Comparison of ENCODE assay signal across 24 cellular contexts in the genomic region with DNA sequence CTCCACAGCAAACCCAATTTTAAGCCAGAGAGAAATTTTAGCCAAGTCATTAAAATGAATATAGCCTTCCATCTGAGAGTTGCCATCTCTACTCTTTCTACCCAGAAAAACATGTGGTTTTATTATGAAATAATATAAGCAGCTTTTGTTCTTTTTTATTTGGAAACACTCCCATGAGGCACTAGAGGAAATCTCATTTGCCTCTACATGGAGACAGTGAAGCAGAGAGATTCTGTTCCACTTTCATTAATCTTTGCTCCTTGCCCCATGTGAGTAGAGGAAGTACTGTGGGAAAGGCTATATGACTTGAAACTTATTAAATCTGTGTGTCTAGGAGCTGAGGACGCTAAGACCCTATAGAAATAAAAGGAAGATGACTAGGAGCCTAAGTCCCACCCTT.
"Had no signal": no experiment of that assay in that cellular context is flagged by ENCODE, and none has a peak within 500 bp of the region (broad histone marks: within the 10 kb centered on the region; RNA-seq: fewer than 3 reads in every experiment).

No MANE protein-coding gene starts in this region.

- H3K36me3 ChIP-seq: breast epithelium, colonic mucosa, esophagus squamous epithelium, heart right ventricle, lower lobe of right lung, pancreas, tibial artery, WERI-Rb-1 had no signal

- H3K27ac ChIP-seq: breast epithelium, colonic mucosa, dorsolateral prefrontal cortex, esophagus squamous epithelium, heart right ventricle, lower lobe of right lung, pancreas, psoas muscle, tibial artery, WERI-Rb-1 had no signal

- ATAC-seq: heart right ventricle; lower lobe of right lung; natural killer cell; pancreas; psoas muscle; stimulated activated naive CD8-positive, alpha-beta T cell treated with anti-CD3 and anti-CD28 coated beads, Interleukin-15, Interleukin-2, amounts not matched to agents 100 U/mL and 50 U/mL, for 24 hours; T-cell had no signal

- H3K4me1 Mint-ChIP-seq: activated naive CD8-positive, alpha-beta T cell treated with anti-CD3 and anti-CD28 coated beads for 36 hours; natural killer cell; T-cell had no signal

- H3K4me1 ChIP-seq: breast epithelium, colonic mucosa, lower lobe of right lung, pancreas, psoas muscle had no signal

- FAIRE-seq: pancreas, TTC549 had no signal

- H3K36me3 Mint-ChIP-seq: activated naive CD8-positive, alpha-beta T cell treated with anti-CD3 and anti-CD28 coated beads for 36 hours; natural killer cell; T-cell had no signal

- DNase-seq: activated CD4-positive, alpha-beta T cell treated with anti-CD3 and anti-CD28 coated beads for 1 hour; activated CD8-positive, alpha-beta memory T cell treated with anti-CD3 and anti-CD28 coated beads, Interleukin-2, amount 50 U/mL, for 4 hours; activated naive CD4-positive, alpha-beta T cell treated with Interleukin-2 at 50 U/mL for 16 hours; activated naive CD8-positive, alpha-beta T cell treated with anti-CD3 and anti-CD28 coated beads for 36 hours; activated T-cell treated with anti-CD3 and anti-CD28 coated beads, Interleukin-2, amount 50 U/mL, for 24 hours; colonic mucosa; dorsolateral prefrontal cortex; esophagus squamous epithelium; heart right ventricle; islet precursor cell; lower lobe of right lung; natural killer cell; pancreas; psoas muscle; right cardiac atrium; stimulated activated CD4-positive, alpha-beta T cell treated with anti-CD3 and anti-CD28 coated beads, Interleukin-12 subunit alpha, Interleukin-12 subunit beta, amount 100 ng/mL, for 4 hours; stimulated activated CD4-positive, alpha-beta T cell treated with anti-CD3 and anti-CD28 coated beads, Interleukin-4, amount 100 ng/mL, for 4 hours; stimulated activated naive CD8-positive, alpha-beta T cell treated with anti-CD3 and anti-CD28 coated beads, Interleukin-15, Interleukin-2, amounts not matched to agents 100 U/mL and 50 U/mL, for 24 hours; T-cell; tibial artery; WERI-Rb-1 had no signal

- H3K27me3 ChIP-seq: breast epithelium, colonic mucosa, dorsolateral prefrontal cortex, esophagus squamous epithelium, heart right ventricle, pancreas, tibial artery had no signal

- H3K4me3 Mint-ChIP-seq: activated naive CD8-positive, alpha-beta T cell treated with anti-CD3 and anti-CD28 coated beads for 36 hours; activated T-cell treated with anti-CD3 and anti-CD28 coated beads, Interleukin-2, amount 50 U/mL, for 24 hours; natural killer cell; T-cell; T-helper 2 cell treated with Interferon-gamma antibody and Interleukin-4, amounts not matched to agents 5 μg/mL and 100 μg/mL, for 36 hours had no signal

- H3K9me3 Mint-ChIP-seq: activated naive CD8-positive, alpha-beta T cell treated with anti-CD3 and anti-CD28 coated beads for 36 hours; activated T-cell treated with anti-CD3 and anti-CD28 coated beads, Interleukin-2, amount 50 U/mL, for 24 hours; natural killer cell; T-cell; T-helper 2 cell treated with Interferon-gamma antibody and Interleukin-4, amounts not matched to agents 5 μg/mL and 100 μg/mL, for 36 hours had no signal

- H3K4me3 ChIP-seq: breast epithelium, colonic mucosa, dorsolateral prefrontal cortex, esophagus squamous epithelium, heart right ventricle, lower lobe of right lung, pancreas, psoas muscle, tibial artery had no signal

- H3K27ac Mint-ChIP-seq: activated naive CD8-positive, alpha-beta T cell treated with anti-CD3 and anti-CD28 coated beads for 36 hours; activated T-cell treated with anti-CD3 and anti-CD28 coated beads, Interleukin-2, amount 50 U/mL, for 24 hours; natural killer cell; T-cell; T-helper 2 cell treated with Interferon-gamma antibody and Interleukin-4, amounts not matched to agents 5 μg/mL and 100 μg/mL, for 36 hours had no signal

- H3K9me3 ChIP-seq: breast epithelium, colonic mucosa, esophagus squamous epithelium, heart right ventricle, lower lobe of right lung, pancreas, psoas muscle, tibial artery had no signal
